In genomic region chr3:48188266-48189201, GRCh38 we compare ENCODE assay signal across 8 cellular contexts. TPM values are rescaled to one million over a fixed set of nuclear protein-coding genes. Genes with fewer than 3 reads are reported as not detected.
DNase-seq lines count a peak whose midpoint lies in the region; ATAC-seq and TF ChIP-seq lines count a peak whose summit lies in the region.

Gene CDC25A, minus strand, starts transcription at chr3:48188417. Its CDS starts 470 bp downstream, at chr3:48187947.

- H3K27ac Mint-ChIP-seq in activated T-helper 17 cell treated with anti-CD3 and anti-CD28 coated beads, Interleukin-2, amount 50 U/mL, for 72 hours, result peak within 1 kb of the TSS; percentile 71
- peak within 1 kb of the TSS in 8 of 9 donors; percentile 8 to 84 (median 66) for H3K27ac Mint-ChIP-seq in naive thymus-derived CD4-positive, alpha-beta T cell
- H3K27ac Mint-ChIP-seq in stimulated activated naive B cell treated with anti-CD40 and anti-IgM and Interleukin-4, amounts not matched to agents 10 μg/mL and 1 μg/mL and 100 μg/mL, for 72 hours, result peak within 1 kb of the TSS; percentile 69

- H3K4me3 ChIP-seq in LNCaP clone FGC (ENCODE audit: low read depth, low read length) (peak within 1 kb of the TSS; percentile 85), fibroblast of lung (replicated peaks in 1 of 4; ENCODE audit: control extremely low read depth in 1 of 4, insufficient read depth in 1 of 4, low read depth in 3 of 4, low read length in 4 of 4) (peak within 1 kb of the TSS; percentile 72 to 89 (median 83))
- H3K4me3 ChIP-seq in naive thymus-derived CD4-positive, alpha-beta T cell (ENCODE audit: low read length), result peak within 1 kb of the TSS; percentile 88

- peak within 1 kb of the TSS; percentile 88 for H3K27ac ChIP-seq in RWPE1
- H3K27ac ChIP-seq in fibroblast of lung (ENCODE audit: insufficient read depth, low read length), result peak within 1 kb of the TSS; percentile 64
- peak within 1 kb of the TSS; percentile 57 for H3K27ac ChIP-seq in naive thymus-derived CD4-positive, alpha-beta T cell (ENCODE audit: low read depth, low read length)

- H3K36me3 Mint-ChIP-seq in activated T-helper 17 cell treated with anti-CD3 and anti-CD28 coated beads, Interleukin-2, amount 50 U/mL, for 72 hours (ENCODE audit: low read depth), result peaks cover 39% of the 10 kb centered on the region
- peaks cover 0 to 20% (median 0%) of the 10 kb centered on the region in 5 donors for H3K36me3 Mint-ChIP-seq in naive thymus-derived CD4-positive, alpha-beta T cell
- H3K36me3 Mint-ChIP-seq in stimulated activated naive B cell treated with anti-CD40 and anti-IgM and Interleukin-4, amounts not matched to agents 10 μg/mL and 1 μg/mL and 100 μg/mL, for 72 hours, result peaks cover 7 to 9% of the 10 kb centered on the region in 2 donors

- peak; percentile 99 for ATAC-seq in activated T-helper 17 cell treated with anti-CD3 and anti-CD28 coated beads, Interleukin-2, amount 50 U/mL, for 72 hours (replicated peaks)
- peak; percentile 100 for ATAC-seq in naive thymus-derived CD4-positive, alpha-beta T cell
- peak; percentile 99 for ATAC-seq in stimulated activated naive B cell treated with anti-CD40 and anti-IgM and Interleukin-4, amounts not matched to agents 10 μg/mL and 1 μg/mL and 100 μg/mL, for 72 hours (replicated peaks)

- H3K27me3 ChIP-seq in fibroblast of lung (ENCODE audit: control insufficient read depth, insufficient read depth, low read length), result no peaks in the 10 kb centered on the region
- no peaks in the 10 kb centered on the region for H3K27me3 ChIP-seq in naive thymus-derived CD4-positive, alpha-beta T cell (ENCODE audit: control insufficient read depth in 2 of 2, insufficient read depth in 2 of 2, low read length in 2 of 2)

- H4K20me1 ChIP-seq in fibroblast of lung (ENCODE audit: control insufficient read depth, extremely low read depth, insufficient read depth, low read length), result no peaks in the 10 kb centered on the region

- H3K4me3 Mint-ChIP-seq in activated T-helper 17 cell treated with anti-CD3 and anti-CD28 coated beads, Interleukin-2, amount 50 U/mL, for 72 hours, result peak within 1 kb of the TSS; percentile 89
- peak within 1 kb of the TSS; percentile 89 to 96 (median 94) for H3K4me3 Mint-ChIP-seq in naive thymus-derived CD4-positive, alpha-beta T cell
- H3K4me3 Mint-ChIP-seq in stimulated activated naive B cell treated with anti-CD40 and anti-IgM and Interleukin-4, amounts not matched to agents 10 μg/mL and 1 μg/mL and 100 μg/mL, for 72 hours, result peak within 1 kb of the TSS; percentile 88 to 93

- no peaks in the 10 kb centered on the region for H3K36me3 ChIP-seq in fibroblast of lung (ENCODE audit: control insufficient read depth, insufficient read depth, low read length)
- no peaks in the 10 kb centered on the region for H3K36me3 ChIP-seq in naive thymus-derived CD4-positive, alpha-beta T cell (ENCODE audit: control insufficient read depth in 2 of 3, insufficient read depth in 3 of 3, low read length in 3 of 3)

- peak; percentile 97 for DNase-seq in Daoy (ENCODE audit: low read depth)
- peak; percentile 82 for DNase-seq in GOT3 (lab: John Stamatoyannopoulos, UW)
- DNase-seq in LNCaP clone FGC (ENCODE audit: low read depth), result peak; percentile 96
- peak; percentile 96 for DNase-seq in RWPE1 (ENCODE audit: low spot score)
- DNase-seq in fibroblast of lung (ENCODE audit: low read depth in 2 of 2), result peak; percentile 98 to 99
- DNase-seq in naive thymus-derived CD4-positive, alpha-beta T cell, result peak; percentile 69 to 94 (median 87)
- peak; percentile 97 for DNase-seq in stimulated activated naive B cell treated with anti-CD40 and anti-IgM and Interleukin-4, amounts not matched to agents 10 μg/mL and 1 μg/mL and 100 μg/mL, for 72 hours

- H3K79me2 ChIP-seq in fibroblast of lung (ENCODE audit: control insufficient read depth, insufficient read depth, low read length), result peaks cover 22% of the 10 kb centered on the region

- no peaks in the 10 kb centered on the region for H3K9me3 Mint-ChIP-seq in activated T-helper 17 cell treated with anti-CD3 and anti-CD28 coated beads, Interleukin-2, amount 50 U/mL, for 72 hours
- no peaks in the 10 kb centered on the region for H3K9me3 Mint-ChIP-seq in naive thymus-derived CD4-positive, alpha-beta T cell
- H3K9me3 Mint-ChIP-seq in stimulated activated naive B cell treated with anti-CD40 and anti-IgM and Interleukin-4, amounts not matched to agents 10 μg/mL and 1 μg/mL and 100 μg/mL, for 72 hours, result no peaks in the 10 kb centered on the region

- peaks cover 9% of the 10 kb centered on the region for H3K4me1 Mint-ChIP-seq in activated T-helper 17 cell treated with anti-CD3 and anti-CD28 coated beads, Interleukin-2, amount 50 U/mL, for 72 hours
- H3K4me1 Mint-ChIP-seq in naive thymus-derived CD4-positive, alpha-beta T cell, result peaks cover 6 to 36% (median 13%) of the 10 kb centered on the region in 7 donors
- H3K4me1 Mint-ChIP-seq in stimulated activated naive B cell treated with anti-CD40 and anti-IgM and Interleukin-4, amounts not matched to agents 10 μg/mL and 1 μg/mL and 100 μg/mL, for 72 hours, result peaks cover 6 to 19% of the 10 kb centered on the region in 2 donors

- TF ChIP-seq CTCF in LNCaP clone FGC (IDR thresholded peaks at IDR 0.05; ENCODE audit: control insufficient read depth, extremely low read depth, insufficient read depth) (no peak), RWPE1 (conservative IDR thresholded peaks at IDR 0.05; ENCODE audit: low read depth) (no peak), fibroblast of lung (conservative IDR thresholded peaks at IDR 0.05 in 1 of 2, IDR thresholded peaks at IDR 0.05 in 1 of 2; ENCODE audit: low read depth in 1 of 2, low read length in 2 of 2) (no peak)

- H3K9ac ChIP-seq in fibroblast of lung (ENCODE audit: insufficient read depth, low read length), result peak within 1 kb of the TSS; percentile 82

- peak within 1 kb of the TSS; percentile 95 for H2AFZ ChIP-seq in fibroblast of lung (ENCODE audit: low read length)

- peak within 1 kb of the TSS; percentile 93 for H3K4me2 ChIP-seq in fibroblast of lung (ENCODE audit: extremely low read depth, insufficient read depth, low read length)

- CTCF ChIA-PET in RWPE1 (lab: Yijun Ruan, JAX), result interaction anchor here (0.6 kb wide), 1 partner anchor 244 kb away, joined by 6 read pairs; no protein-coding TSS in a partner anchor
- CTCF ChIA-PET in naive thymus-derived CD4-positive, alpha-beta T cell (lab: Charles Lee), result interaction anchor here (0.5 to 1.2 kb wide), 4 partner anchors 10 to 402 kb away, joined by 3 to 7 read pairs (median 3); no protein-coding TSS in a partner anchor

- peaks cover 5% of the 10 kb centered on the region for H3K27me3 Mint-ChIP-seq in activated T-helper 17 cell treated with anti-CD3 and anti-CD28 coated beads, Interleukin-2, amount 50 U/mL, for 72 hours
- H3K27me3 Mint-ChIP-seq in naive thymus-derived CD4-positive, alpha-beta T cell, result peaks cover 0 to 21% (median 14%) of the 10 kb centered on the region in 5 donors
- H3K27me3 Mint-ChIP-seq in stimulated activated naive B cell treated with anti-CD40 and anti-IgM and Interleukin-4, amounts not matched to agents 10 μg/mL and 1 μg/mL and 100 μg/mL, for 72 hours, result peaks cover 10 to 22% of the 10 kb centered on the region in 2 donors

- POLR2A ChIA-PET in RWPE1 (lab: Yijun Ruan, JAX; ENCODE audit: low non-redundant PET), result interaction anchor here (0.6 kb wide), 1 partner anchor 135 kb away, joined by 6 read pairs; no protein-coding TSS in a partner anchor
- POLR2A ChIA-PET in naive thymus-derived CD4-positive, alpha-beta T cell (lab: Charles Lee), result interaction anchor here (0.9 kb wide), 1 partner anchor 53 kb away, joined by 4 read pairs; the partner anchor contains the start of gene ZNF589

- H3K4me1 ChIP-seq in fibroblast of lung (ENCODE audit: control insufficient read depth, extremely low read depth, insufficient read depth, low read length), result peaks cover 4% of the 10 kb centered on the region
- peaks cover 4 to 6% of the 10 kb centered on the region in 2 donors for H3K4me1 ChIP-seq in naive thymus-derived CD4-positive, alpha-beta T cell (ENCODE audit: control insufficient read depth in 2 of 2, insufficient read depth in 2 of 2, low read length in 2 of 2)

- no peaks in the 10 kb centered on the region for H3K9me3 ChIP-seq in fibroblast of lung (ENCODE audit: control insufficient read depth, insufficient read depth, low read depth, low read length)
- H3K9me3 ChIP-seq in naive thymus-derived CD4-positive, alpha-beta T cell (ENCODE audit: control insufficient read depth in 2 of 3, low read length in 3 of 3), result no peaks in the 10 kb centered on the region

- intact Hi-C loops in naive thymus-derived CD4-positive, alpha-beta T cell (cut with micrococcal nuclease), result loop anchor here (1.0 to 5.0 kb wide), 17 partner anchors 53 to 1284 kb away; partner anchors contain the start of genes CCDC51 (in 2 of the 2), NME6 (in 2 of the 2), PFKFB4 (in 2 of the 2) and TMA7 (in 2 of the 2)

RNA-seq across cellular contexts. Expression of gene CDC25A, which starts in this region (rescaled TPM):
- 37.1 and 39.7 TPM in 2 replicates for total RNA-seq in Daoy (2014; rRNA removed; shearing (Covaris generic))
- total RNA-seq in activated T-helper 17 cell treated with anti-CD3 and anti-CD28 coated beads, Interleukin-2, amount 50 U/mL, for 72 hours, result 10 to 100 TPM; 18.8 to 42.7 TPM
- 1.0 and 1.3 TPM in 2 replicates for total RNA-seq in fibroblast of lung
- polyA plus RNA-seq in fibroblast of lung, result 3.1 and 6.1 TPM in 2 replicates
- 3.0 and 6.3 TPM in 2 replicates for polyA plus RNA-seq in fibroblast of lung (2012)
- 1.6 and 3.3 TPM in 2 replicates for polyA minus RNA-seq in fibroblast of lung (ENCODE audit: low replicate concordance)
- total RNA-seq in naive thymus-derived CD4-positive, alpha-beta T cell, result 10 to 100 TPM in 1 of 5 experiments, under 1 TPM in 1, not detected in 3; 0.61 to 20.7 TPM
- not detected for polyA plus RNA-seq in naive thymus-derived CD4-positive, alpha-beta T cell

Comparison
In these comparisons a context has a peak if more than half of its experiments do, and no peak if none do; other contexts are left out.
1. Peak in every context shown above with its lines: DNase-seq, ATAC-seq, H3K4me3 ChIP-seq and H3K27ac ChIP-seq.